In genomic region chr7:47202146-47202768, GRCh38 we compare ENCODE assay signal across 20 cellular contexts.
"Had no signal": no experiment of that assay in that cellular context is flagged by ENCODE, and none has a peak within 500 bp of the region (broad histone marks: within the 10 kb centered on the region; RNA-seq: fewer than 3 reads in every experiment).

No MANE protein-coding gene starts in this region.

- H2AFZ ChIP-seq: neural progenitor cell had no signal

- H3K4me2 ChIP-seq: neural progenitor cell, smooth muscle cell had no signal

- H3K4me1 ChIP-seq: neural progenitor cell, right lobe of liver, thyroid gland, uterus had no signal

- H3K27ac ChIP-seq: coronary artery, neural progenitor cell, ovary, right lobe of liver, thyroid gland, uterus had no signal

- H3K36me3 ChIP-seq: neural progenitor cell, ovary, right lobe of liver, thyroid gland, uterus had no signal

- H3K9me3 ChIP-seq: mucosa of descending colon, ovary, right lobe of liver, thyroid gland, uterus had no signal

- H3K27me3 ChIP-seq: neural progenitor cell, ovary, right lobe of liver, thyroid gland, uterus had no signal

- H3K4me3 ChIP-seq: coronary artery, mucosa of descending colon, neural progenitor cell, ovary, right lobe of liver, smooth muscle cell, thyroid gland, uterus had no signal

- DNase-seq: activated CD4-positive, alpha-beta T cell treated with anti-CD3 and anti-CD28 coated beads for 48 hours; activated CD4-positive, CD25-positive, alpha-beta regulatory T cell; activated CD8-positive, alpha-beta T cell treated with anti-CD3 and anti-CD28 coated beads, Interleukin-2, amount 10 ng/mL, durations not matched to agents 7 days and 5 days; activated naive CD4-positive, alpha-beta T cell treated with anti-CD3 and anti-CD28 coated beads, Interleukin-2, amount 10 ng/mL, durations not matched to agents 7 days and 5 days; activated naive CD8-positive, alpha-beta T cell treated with anti-CD3 and anti-CD28 coated beads, Interleukin-2, amount 50 U/mL, for 24 hours; activated T-cell treated with anti-CD3 and anti-CD28 coated beads, Interleukin-2, amount 50 U/mL, for 24 hours; anterior cingulate cortex; immature natural killer cell; left ventricle myocardium superior; mucosa of descending colon; naive thymus-derived CD4-positive, alpha-beta T cell; ovary; right lobe of liver; stimulated activated naive CD4-positive, alpha-beta T cell; T-cell; thyroid gland; uterus had no signal

- H3K9ac ChIP-seq: neural progenitor cell had no signal
